In genomic region chrX:9885150-9885549, GRCh38 we compare ENCODE assay signal across 8 cellular contexts.
DNase-seq lines count a peak whose midpoint lies in the region; ATAC-seq and TF ChIP-seq lines count a peak whose summit lies in the region.

No MANE protein-coding gene starts in this region.

- ATAC-seq in HG02885 (IDR thresholded peaks at IDR 0.05; ENCODE audit: poor library complexity, unreplicated experiment) (peak; percentile 93), HG03025 (IDR thresholded peaks at IDR 0.05; ENCODE audit: low FRiP score, unreplicated experiment) (no peak)

- H3K4me1 ChIP-seq in esophagus muscularis mucosa (peaks cover 0 to 8% (median 0%) of the 10 kb centered on the region in 4 donors), tibial artery (no peaks in the 10 kb centered on the region)

- H3K27me3 ChIP-seq in esophagus muscularis mucosa = no peaks in the 10 kb centered on the region
- no peaks in the 10 kb centered on the region for H3K27me3 ChIP-seq in tibial artery

- peaks cover 44% of the 10 kb centered on the region for H3K4me1 Mint-ChIP-seq in nephron

- no peak for TF ChIP-seq POLR2A in esophagus muscularis mucosa (IDR thresholded peaks at IDR 0.05; ENCODE audit: low read depth)

- H3K27ac ChIP-seq in esophagus muscularis mucosa (replicated peaks in 1 of 4) (no peak overlapping the region), tibial artery (no peak overlapping the region)

- whole genome bisulfite sequencing in esophagus muscularis mucosa = 31% methylated on average over 8 of the region's 8 CpGs

- H3K9me3 ChIP-seq in esophagus muscularis mucosa (no peaks in the 10 kb centered on the region), tibial artery (no peaks in the 10 kb centered on the region)

- H3K9me3 Mint-ChIP-seq in nephron = peaks cover 10% of the 10 kb centered on the region

- intact Hi-C loops in esophagus muscularis mucosa (cut with DNase I) (no loop called here), tibial artery (cut with DNase I; ENCODE audit: low total_unique reads) (loop anchor here (10.0 kb wide), 1 partner anchor 240 kb away; no protein-coding TSS in a partner anchor)

- H3K36me3 ChIP-seq in esophagus muscularis mucosa = no peaks in the 10 kb centered on the region
- H3K36me3 ChIP-seq in tibial artery = no peaks in the 10 kb centered on the region

- H3K36me3 Mint-ChIP-seq in nephron (ENCODE audit: low read depth) = peaks cover 19% of the 10 kb centered on the region

- H3K4me3 Mint-ChIP-seq in nephron = no peak overlapping the region

- TF ChIP-seq CTCF in GM12872 (IDR thresholded peaks at IDR 0.05; ENCODE audit: insufficient read depth, low read depth, low read length) = peak; percentile 77
- TF ChIP-seq CTCF in esophagus muscularis mucosa (IDR thresholded peaks at IDR 0.05) = peak in 2 of 3 experiments; percentile 36 to 49
- peak; percentile 43 to 52 (median 44) for TF ChIP-seq CTCF in nephron (IDR thresholded peaks at IDR 0.05; ENCODE audit: unreplicated experiment in 3 of 3)
- TF ChIP-seq CTCF in tibial artery (IDR thresholded peaks at IDR 0.05) = peak; percentile 29 to 38

- peak overlapping the region in 1 of 3 experiments; percentile 56 for H3K27ac Mint-ChIP-seq in nephron

- DNase-seq in NCI-H748 (lab: John Stamatoyannopoulos, UW; ENCODE audit: unreplicated experiment) (peak; percentile 57), esophagus muscularis mucosa (ENCODE audit: extremely low spot score) (no peak), tibial artery (peak in 1 of 2 donors; percentile 29)
- DNase-seq in activated CD8-positive, alpha-beta memory T cell treated with anti-CD3 and anti-CD28 coated beads for 4 hours (ENCODE audit: low read depth in 2 of 2) = peak; percentile 6 to 11

- H3K27me3 Mint-ChIP-seq in nephron (ENCODE audit: low read depth) = no peaks in the 10 kb centered on the region

- no peak for TF ChIP-seq EP300 in esophagus muscularis mucosa (IDR thresholded peaks at IDR 0.05)

- H3K4me3 ChIP-seq in esophagus muscularis mucosa = no peak overlapping the region
- no peak overlapping the region for H3K4me3 ChIP-seq in tibial artery
